Comparison of ENCODE assay signal across 18 cellular contexts in the genomic region with DNA sequence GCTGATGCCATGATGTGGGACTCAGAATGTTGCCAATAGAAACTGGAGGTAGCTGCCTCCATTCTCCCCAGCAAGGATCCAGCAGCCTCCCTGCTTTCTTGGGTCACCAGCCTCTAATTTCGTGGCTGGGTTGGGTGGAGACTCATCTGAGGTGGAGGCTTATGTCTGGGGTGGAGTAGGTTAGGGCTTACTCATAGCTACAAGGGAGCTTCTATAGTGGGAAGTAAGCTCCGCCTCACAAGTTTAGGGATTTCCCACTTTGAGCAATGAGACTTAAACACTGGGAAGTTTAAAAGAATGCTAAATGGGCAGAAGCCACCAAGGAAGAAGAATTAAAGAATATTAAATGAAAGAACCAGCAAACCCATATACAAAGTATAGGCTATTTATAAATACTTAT.
DNase-seq lines count a peak whose midpoint lies in the region; ATAC-seq lines count a peak whose summit lies in the region.
"Had no signal": no experiment of that assay in that cellular context is flagged by ENCODE, and none has a peak within 500 bp of the region (broad histone marks: within the 10 kb centered on the region; RNA-seq: fewer than 3 reads in every experiment).

No MANE protein-coding gene starts in this region.

- ATAC-seq in esophagus mucosa = peak; percentile 51
- ATAC-seq: activated naive CD8-positive, alpha-beta T cell treated with anti-CD3 and anti-CD28 coated beads, Interleukin-2, amount 50 U/mL, for 24 hours; GM23338; left lung had no signal

- DNase-seq in EL (peak; percentile 41), RPMI7951 (ENCODE audit: low read depth) (peak; percentile 56), renal cortical epithelial cell (ENCODE audit: low read depth) (peak; percentile 19), GF-D8 (lab: John Stamatoyannopoulos, UW) (no peak), mucosa of gallbladder (ENCODE audit: low spot score) (no peak)
- DNase-seq in stimulated activated CD4-positive, alpha-beta T cell treated with anti-CD3 and anti-CD28 coated beads, Interleukin-2, amount 100 ng/mL, for 24 hours = no peak
- DNase-seq: activated CD4-positive, alpha-beta T cell treated with anti-CD3 and anti-CD28 coated beads, Interleukin-2, amount 50 U/mL, for 4 hours; activated gamma-delta T cell treated with Interleukin-2 at 50 U/mL for 16 hours; activated naive CD8-positive, alpha-beta T cell treated with anti-CD3 and anti-CD28 coated beads, Interleukin-2, amount 50 U/mL, for 24 hours; activated T-cell treated with anti-CD3 and anti-CD28 coated beads, Interleukin-2, amount 50 U/mL, for 48 hours; dermis blood vessel endothelial cell; left lung; NCI-H1105; NCI-H187; RPMI8226; T-helper 1 cell had no signal

Comparison
In these comparisons a context has a peak if more than half of its experiments do, and no peak if none do; other contexts are left out.
1. DNase-seq: peak in EL (single experiment), RPMI7951 (single experiment) and renal cortical epithelial cell (single experiment); none in GF-D8 (single experiment), mucosa of gallbladder (single experiment) and stimulated activated CD4-positive, alpha-beta T cell treated with anti-CD3 and anti-CD28 coated beads, Interleukin-2, amount 100 ng/mL, for 24 hours (0 of 2).